1 cellular context compared by ENCODE assay signal in the genomic region with DNA sequence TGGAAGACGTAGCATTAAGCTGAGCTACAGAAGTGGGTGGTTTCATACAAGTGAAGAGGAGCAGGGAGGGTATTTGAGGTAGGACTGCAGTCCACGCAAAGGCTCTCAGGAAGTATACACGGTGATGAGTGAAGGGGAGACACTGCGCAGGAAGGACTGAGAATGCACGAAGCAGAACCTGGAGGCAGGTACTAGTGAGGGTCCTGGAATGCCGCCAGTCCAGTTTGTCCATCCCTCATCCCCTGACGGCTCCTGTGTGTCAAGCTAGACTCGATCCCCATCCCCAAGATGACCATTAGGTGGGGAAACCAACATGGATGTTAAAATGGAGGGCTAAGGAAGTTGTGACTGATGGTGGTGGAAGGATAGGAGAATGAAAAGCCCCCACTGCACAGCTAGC.
TF ChIP-seq lines count a peak whose summit lies in the region.

No MANE protein-coding gene starts in this region.

TF ChIP-seq in WTC11, 78 proteins besides CTCF, POLR2A, EP300 and RAD21 (continued from another document):
- TF ChIP-seq, protein P1, sequence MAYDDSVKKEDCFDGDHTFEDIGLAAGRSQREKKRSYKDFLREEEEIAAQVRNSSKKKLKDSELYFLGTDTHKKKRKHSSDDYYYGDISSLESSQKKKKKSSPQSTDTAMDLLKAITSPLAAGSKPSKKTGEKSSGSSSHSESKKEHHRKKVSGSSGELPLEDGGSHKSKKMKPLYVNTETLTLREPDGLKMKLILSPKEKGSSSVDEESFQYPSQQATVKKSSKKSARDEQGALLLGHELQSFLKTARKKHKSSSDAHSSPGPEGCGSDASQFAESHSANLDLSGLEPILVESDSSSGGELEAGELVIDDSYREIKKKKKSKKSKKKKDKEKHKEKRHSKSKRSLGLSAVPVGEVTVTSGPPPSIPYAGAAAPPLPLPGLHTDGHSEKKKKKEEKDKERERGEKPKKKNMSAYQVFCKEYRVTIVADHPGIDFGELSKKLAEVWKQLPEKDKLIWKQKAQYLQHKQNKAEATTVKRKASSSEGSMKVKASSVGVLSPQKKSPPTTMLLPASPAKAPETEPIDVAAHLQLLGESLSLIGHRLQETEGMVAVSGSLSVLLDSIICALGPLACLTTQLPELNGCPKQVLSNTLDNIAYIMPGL (CRISPR knock-in tag; IDR thresholded peaks at IDR 0.05) = no peak
- TF ChIP-seq, protein P2, sequence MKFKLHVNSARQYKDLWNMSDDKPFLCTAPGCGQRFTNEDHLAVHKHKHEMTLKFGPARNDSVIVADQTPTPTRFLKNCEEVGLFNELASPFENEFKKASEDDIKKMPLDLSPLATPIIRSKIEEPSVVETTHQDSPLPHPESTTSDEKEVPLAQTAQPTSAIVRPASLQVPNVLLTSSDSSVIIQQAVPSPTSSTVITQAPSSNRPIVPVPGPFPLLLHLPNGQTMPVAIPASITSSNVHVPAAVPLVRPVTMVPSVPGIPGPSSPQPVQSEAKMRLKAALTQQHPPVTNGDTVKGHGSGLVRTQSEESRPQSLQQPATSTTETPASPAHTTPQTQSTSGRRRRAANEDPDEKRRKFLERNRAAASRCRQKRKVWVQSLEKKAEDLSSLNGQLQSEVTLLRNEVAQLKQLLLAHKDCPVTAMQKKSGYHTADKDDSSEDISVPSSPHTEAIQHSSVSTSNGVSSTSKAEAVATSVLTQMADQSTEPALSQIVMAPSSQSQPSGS (CRISPR knock-in tag; IDR thresholded peaks at IDR 0.05; ENCODE audit: borderline replicate concordance, low read depth) = no peak
- TF ChIP-seq, protein P3, sequence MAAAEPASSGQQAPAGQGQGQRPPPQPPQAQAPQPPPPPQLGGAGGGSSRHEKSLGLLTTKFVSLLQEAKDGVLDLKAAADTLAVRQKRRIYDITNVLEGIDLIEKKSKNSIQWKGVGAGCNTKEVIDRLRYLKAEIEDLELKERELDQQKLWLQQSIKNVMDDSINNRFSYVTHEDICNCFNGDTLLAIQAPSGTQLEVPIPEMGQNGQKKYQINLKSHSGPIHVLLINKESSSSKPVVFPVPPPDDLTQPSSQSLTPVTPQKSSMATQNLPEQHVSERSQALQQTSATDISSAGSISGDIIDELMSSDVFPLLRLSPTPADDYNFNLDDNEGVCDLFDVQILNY (CRISPR knock-in tag; IDR thresholded peaks at IDR 0.05) = no peak
- TF ChIP-seq TP53 (CRISPR knock-in tag; IDR thresholded peaks at IDR 0.05) = no peak
- TF ChIP-seq, protein P4, sequence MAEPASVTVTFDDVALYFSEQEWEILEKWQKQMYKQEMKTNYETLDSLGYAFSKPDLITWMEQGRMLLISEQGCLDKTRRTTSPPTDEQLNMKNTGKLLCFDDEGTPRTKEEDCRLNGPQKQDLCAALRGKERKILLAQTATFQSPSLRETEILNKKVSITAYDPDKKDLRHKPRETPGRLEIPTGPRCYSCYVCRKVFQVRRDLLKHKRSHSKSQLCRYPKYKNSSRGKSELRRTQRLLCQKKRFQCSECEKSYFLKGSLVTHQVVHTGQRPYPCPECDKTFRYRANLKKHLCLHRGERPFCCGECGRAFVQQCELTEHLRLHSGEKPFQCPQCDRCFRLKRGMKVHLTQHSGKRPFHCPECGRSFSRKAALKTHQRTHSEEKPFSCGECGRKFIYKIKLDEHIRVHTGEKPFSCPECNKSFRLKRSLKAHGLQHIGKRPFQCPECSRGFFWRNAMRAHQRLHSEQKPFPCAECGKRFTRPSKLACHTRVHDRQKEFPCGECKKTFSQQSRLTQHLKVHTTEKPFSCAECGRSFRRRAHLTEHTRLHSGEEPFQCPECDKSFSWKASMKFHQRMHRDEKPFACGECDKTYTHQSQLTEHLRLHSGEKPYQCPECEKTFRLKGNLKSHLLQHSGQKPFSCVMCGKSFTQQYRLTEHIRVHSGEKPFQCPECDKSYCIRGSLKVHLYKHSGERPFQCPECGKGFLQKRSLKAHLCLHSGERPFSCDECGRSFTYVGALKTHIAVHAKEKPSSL (CRISPR knock-in tag; conservative IDR thresholded peaks at IDR 0.05) = no peak
- TF ChIP-seq, protein P5, sequence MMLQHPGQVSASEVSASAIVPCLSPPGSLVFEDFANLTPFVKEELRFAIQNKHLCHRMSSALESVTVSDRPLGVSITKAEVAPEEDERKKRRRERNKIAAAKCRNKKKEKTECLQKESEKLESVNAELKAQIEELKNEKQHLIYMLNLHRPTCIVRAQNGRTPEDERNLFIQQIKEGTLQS (CRISPR knock-in tag; conservative IDR thresholded peaks at IDR 0.05) = no peak
